ENCODE assay signal across 2 cellular contexts in genomic region chr19:498977-499623, GRCh38.
TF ChIP-seq lines count a peak whose summit lies in the region.

No MANE protein-coding gene starts in this region.

TF ChIP-seq in GM23338, 12 proteins besides CTCF, POLR2A, EP300 and RAD21:
- TF ChIP-seq REST (IDR thresholded peaks at IDR 0.05; ENCODE audit: unreplicated experiment): no peak
- no peak for TF ChIP-seq POLR2AphosphoS5 (IDR thresholded peaks at IDR 0.05; ENCODE audit: low read depth)
- TF ChIP-seq ZNF331 (CRISPR knock-in tag; IDR thresholded peaks at IDR 0.05; ENCODE audit: low read depth): no peak
- TF ChIP-seq JUNB (IDR thresholded peaks at IDR 0.05; ENCODE audit: unreplicated experiment): no peak
- TF ChIP-seq ZNF114 (CRISPR knock-in tag; IDR thresholded peaks at IDR 0.05): no peak
- TF ChIP-seq NANOG (IDR thresholded peaks at IDR 0.05; ENCODE audit: borderline replicate concordance): no peak
- no peak for TF ChIP-seq EZH2 (IDR thresholded peaks at IDR 0.05; ENCODE audit: low read depth, unreplicated experiment)
- TF ChIP-seq EZH2phosphoT487 (IDR thresholded peaks at IDR 0.05; ENCODE audit: unreplicated experiment): no peak
- TF ChIP-seq STAT1 (IDR thresholded peaks at IDR 0.05; ENCODE audit: unreplicated experiment): no peak
- no peak for TF ChIP-seq CREB1 (CRISPR knock-in tag; IDR thresholded peaks at IDR 0.05; ENCODE audit: low read depth)
- TF ChIP-seq ZNF462 (CRISPR knock-in tag; IDR thresholded peaks at IDR 0.05): no peak
- TF ChIP-seq ETS1 (IDR thresholded peaks at IDR 0.05): no peak
TF ChIP-seq in GM23338: peak in this region for 0.

TF ChIP-seq in SK-N-SH treated with all-trans-retinoic acid at 6 μM for 48 hours, 23 proteins besides CTCF, POLR2A, EP300 and RAD21:
- TF ChIP-seq TCF4 (CRISPR knock-in tag; IDR thresholded peaks at IDR 0.05; ENCODE audit: borderline replicate concordance): no peak
- TF ChIP-seq ZFP30 (CRISPR knock-in tag; IDR thresholded peaks at IDR 0.05): no peak
- no peak for TF ChIP-seq ZNF70 (CRISPR knock-in tag; IDR thresholded peaks at IDR 0.05)
- TF ChIP-seq RARB (CRISPR knock-in tag; IDR thresholded peaks at IDR 0.05): no peak
- no peak for TF ChIP-seq ZNF565 (CRISPR knock-in tag; conservative IDR thresholded peaks at IDR 0.05; ENCODE audit: low read depth)
- no peak for TF ChIP-seq TSHZ2 (CRISPR knock-in tag; IDR thresholded peaks at IDR 0.05)
- no peak for TF ChIP-seq CSRNP3 (CRISPR knock-in tag; IDR thresholded peaks at IDR 0.05)
- TF ChIP-seq POU6F1 (CRISPR knock-in tag; IDR thresholded peaks at IDR 0.05; ENCODE audit: borderline replicate concordance, low read depth): no peak
- TF ChIP-seq ISL1 (CRISPR knock-in tag; IDR thresholded peaks at IDR 0.05): no peak
- TF ChIP-seq PATZ1 (CRISPR knock-in tag; IDR thresholded peaks at IDR 0.05; ENCODE audit: borderline replicate concordance): no peak
- no peak for TF ChIP-seq TOX (CRISPR knock-in tag; IDR thresholded peaks at IDR 0.05; ENCODE audit: borderline replicate concordance)
